8 cellular contexts compared by ENCODE assay signal in the genomic region with DNA sequence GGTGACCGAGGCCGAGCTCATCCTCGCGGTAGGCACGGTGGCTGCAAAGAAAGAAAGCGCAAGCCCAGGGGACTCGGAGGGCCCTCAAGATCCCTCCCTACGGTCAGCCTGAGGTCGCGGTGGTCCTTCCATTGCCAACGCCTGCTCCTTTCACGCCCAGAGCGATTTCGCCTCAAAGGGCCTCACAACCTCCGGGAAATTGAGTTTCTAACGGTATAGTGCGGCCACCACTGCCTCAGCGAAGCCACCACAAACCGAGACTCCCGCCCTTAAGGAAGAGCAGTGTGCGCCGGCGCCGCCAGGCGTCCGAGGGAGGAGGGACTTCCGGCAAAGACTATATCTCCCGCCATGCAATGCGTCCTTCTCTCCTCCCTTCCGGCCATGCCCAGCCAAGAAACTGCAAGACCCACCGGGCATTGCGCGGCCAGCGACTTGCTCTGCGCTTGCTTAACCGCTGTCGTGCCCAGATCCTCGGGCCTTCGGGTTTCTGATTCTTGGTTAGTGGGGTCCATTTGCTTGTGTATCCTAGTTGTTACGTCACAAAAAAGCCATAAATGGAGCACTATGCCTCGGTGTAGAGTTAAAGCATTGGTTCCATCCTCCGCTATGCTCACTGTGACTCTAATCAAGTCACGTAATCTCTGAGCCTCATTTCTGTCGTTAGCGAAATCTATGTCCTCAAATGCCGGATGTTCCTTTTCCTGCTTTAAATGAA. TPM values are rescaled to one million over a fixed set of nuclear protein-coding genes. Genes with fewer than 3 reads are reported as not detected.
DNase-seq lines count a peak whose midpoint lies in the region; ATAC-seq and TF ChIP-seq lines count a peak whose summit lies in the region.

A gene with protein sequence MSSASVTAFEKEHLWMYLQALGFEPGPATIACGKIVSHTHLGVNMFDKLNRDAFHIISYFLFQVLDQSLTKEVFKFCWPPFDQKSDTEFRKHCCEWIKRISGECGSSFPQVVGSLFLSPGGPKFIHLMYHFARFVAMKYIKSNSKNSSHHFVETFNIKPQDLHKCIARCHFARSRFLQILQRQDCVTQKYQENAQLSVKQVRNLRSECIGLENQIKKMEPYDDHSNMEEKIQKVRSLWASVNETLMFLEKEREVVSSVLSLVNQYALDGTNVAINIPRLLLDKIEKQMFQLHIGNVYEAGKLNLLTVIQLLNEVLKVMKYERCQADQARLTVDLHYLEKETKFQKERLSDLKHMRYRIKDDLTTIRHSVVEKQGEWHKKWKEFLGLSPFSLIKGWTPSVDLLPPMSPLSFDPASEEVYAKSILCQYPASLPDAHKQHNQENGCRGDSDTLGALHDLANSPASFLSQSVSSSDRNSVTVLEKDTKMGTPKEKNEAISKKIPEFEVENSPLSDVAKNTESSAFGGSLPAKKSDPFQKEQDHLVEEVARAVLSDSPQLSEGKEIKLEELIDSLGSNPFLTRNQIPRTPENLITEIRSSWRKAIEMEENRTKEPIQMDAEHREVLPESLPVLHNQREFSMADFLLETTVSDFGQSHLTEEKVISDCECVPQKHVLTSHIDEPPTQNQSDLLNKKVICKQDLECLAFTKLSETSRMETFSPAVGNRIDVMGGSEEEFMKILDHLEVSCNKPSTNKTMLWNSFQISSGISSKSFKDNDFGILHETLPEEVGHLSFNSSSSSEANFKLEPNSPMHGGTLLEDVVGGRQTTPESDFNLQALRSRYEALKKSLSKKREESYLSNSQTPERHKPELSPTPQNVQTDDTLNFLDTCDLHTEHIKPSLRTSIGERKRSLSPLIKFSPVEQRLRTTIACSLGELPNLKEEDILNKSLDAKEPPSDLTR (minus strand): TSS at position 274 of the 715 bp plus-strand sequence. CDS start 253 bp downstream, at position 21.

- peak; percentile 98 for ATAC-seq in HG02610 (IDR thresholded peaks at IDR 0.05; ENCODE audit: unreplicated experiment)
- peak; percentile 96 to 98 for ATAC-seq in activated naive CD4-positive, alpha-beta T cell treated with anti-CD3 and anti-CD28 coated beads, Interleukin-2, amount 50 U/mL, for 72 hours

- H3K36me3 Mint-ChIP-seq in activated naive CD4-positive, alpha-beta T cell treated with anti-CD3 and anti-CD28 coated beads, Interleukin-2, amount 50 U/mL, for 72 hours = peaks cover 14 to 18% of the 10 kb centered on the region in 2 donors

- H3K9me3 Mint-ChIP-seq in activated naive CD4-positive, alpha-beta T cell treated with anti-CD3 and anti-CD28 coated beads, Interleukin-2, amount 50 U/mL, for 72 hours = no peaks in the 10 kb centered on the region

- H3K27ac Mint-ChIP-seq in activated naive CD4-positive, alpha-beta T cell treated with anti-CD3 and anti-CD28 coated beads, Interleukin-2, amount 50 U/mL, for 72 hours = peak within 1 kb of the TSS; percentile 98 to 99

- peak; percentile 79 for TF ChIP-seq POLR2A in GM10847 (IDR thresholded peaks at IDR 0.05; ENCODE audit: extremely low read depth, insufficient read length)

- H3K27ac ChIP-seq in temporal lobe (ENCODE audit: low read depth, low read length) = peak within 1 kb of the TSS; percentile 93

- DNase-seq in NCI-H1092 treated with DMSO at 0.1 percent for 48 hours (lab: John Stamatoyannopoulos, UW) (peak; percentile 99), SKM-1 (lab: John Stamatoyannopoulos, UW; ENCODE audit: unreplicated experiment) (peak; percentile 97), globus pallidus (ENCODE audit: low spot score) (peak; percentile 97), nucleus accumbens (lab: John Stamatoyannopoulos, UW) (peak; percentile 72 to 98 (median 94))
- DNase-seq in activated naive CD4-positive, alpha-beta T cell treated with anti-CD3 and anti-CD28 coated beads, Interleukin-2, amount 50 U/mL, for 72 hours (ENCODE audit: low spot score in 2 of 2) = peak; percentile 91 to 94

RNA-seq across cellular contexts. Expression of the gene that starts here (rescaled TPM):
- 10 to 100 TPM; 35.3 to 37.5 TPM for total RNA-seq in activated naive CD4-positive, alpha-beta T cell treated with anti-CD3 and anti-CD28 coated beads, Interleukin-2, amount 50 U/mL, for 72 hours
- 21.6 TPM for total RNA-seq in temporal lobe

Comparison
In these comparisons a context has a peak if more than half of its experiments do, and no peak if none do; other contexts are left out.
1. Peak in every context shown above with its lines: DNase-seq, ATAC-seq and H3K27ac ChIP-seq.